In genomic region chr2:71604709-71605085, GRCh38 we compare ENCODE assay signal across 16 cellular contexts.
A peak's percentile ranks its signal among the peaks of the same experiment; 100 is the strongest.
DNase-seq lines count a peak whose midpoint lies in the region; TF ChIP-seq lines count a peak whose summit lies in the region.
"Had no signal": no experiment of that assay in that cellular context is flagged by ENCODE, and none has a peak within 500 bp of the region (broad histone marks: within the 10 kb centered on the region; RNA-seq: fewer than 3 reads in every experiment).

No MANE protein-coding gene starts in this region.

- peak overlapping the region; percentile 69 for H3K56ac ChIP-seq in mesendoderm (ENCODE audit: low read length)

- H3K27me3 ChIP-seq in dorsolateral prefrontal cortex (no peaks in the 10 kb centered on the region), mesendoderm (ENCODE audit: insufficient read depth, low read length, poor library complexity) (no peaks in the 10 kb centered on the region), tibial artery (no peaks in the 10 kb centered on the region)
- H3K27me3 ChIP-seq: body of pancreas had no signal

- peak; percentile 36 for DNase-seq in activated effector memory CD4-positive, alpha-beta T cell treated with anti-CD3 and anti-CD28 coated beads, Interleukin-2, amount 50 U/mL, for 16 hours
- no peak for DNase-seq in activated effector memory CD4-positive, alpha-beta T cell treated with Interleukin-2 at 50 U/mL for 16 hours
- DNase-seq in dorsolateral prefrontal cortex (peak in 7 of 10 donors; percentile 1 to 33 (median 17)), mesendoderm (no peak), tibial artery (peak; percentile 5 to 39), NCI-H526 (lab: John Stamatoyannopoulos, UW) (no peak), HuH-7 (ENCODE audit: low spot score) (no peak)
- no peak for DNase-seq in activated naive CD4-positive, alpha-beta T cell treated with Interleukin-2 at 50 U/mL for 16 hours
- DNase-seq: CD4-positive, alpha-beta memory T cell; GM23248; mammary epithelial cell; NCI-H1694; NCI-H446 treated with DMSO at 0.1 percent for 48 hours; nucleus accumbens; stimulated activated CD4-positive, alpha-beta T cell treated with anti-CD3 and anti-CD28 coated beads, Interleukin-4, amount 100 ng/mL, for 24 hours had no signal

- intact Hi-C loops in dorsolateral prefrontal cortex (cut with DNase I) = loop anchor here (5.0 to 10.0 kb wide), 3 partner anchors 193 to 1140 kb away; partner anchors contain the start of gene CYP26B1 (in 1 of the 2)
- intact Hi-C loops in tibial artery (cut with DNase I; ENCODE audit: low total_unique reads) = loop anchor here (5.0 kb wide), 1 partner anchor 198 kb away; no protein-coding TSS in a partner anchor

- no peak overlapping the region for H4K5ac ChIP-seq in mesendoderm (ENCODE audit: low read length)

- no peak overlapping the region for H4K8ac ChIP-seq in mesendoderm (ENCODE audit: low read depth, low read length)

- H3K23ac ChIP-seq in mesendoderm (ENCODE audit: low read length) = no peak overlapping the region

- no peak overlapping the region for H2AK5ac ChIP-seq in mesendoderm (ENCODE audit: low read length)

- no peak overlapping the region for H2BK5ac ChIP-seq in mesendoderm (ENCODE audit: low read length)

- no peaks in the 10 kb centered on the region for H3K79me1 ChIP-seq in mesendoderm (ENCODE audit: low read length)

- H3K9ac ChIP-seq in mesendoderm (ENCODE audit: low read length) = no peak overlapping the region
- H3K9ac ChIP-seq: GM23248 had no signal

- H2BK15ac ChIP-seq in mesendoderm (replicated peaks; ENCODE audit: low read depth) = no peak overlapping the region

- H3K4me1 ChIP-seq in mesendoderm (ENCODE audit: control insufficient read depth, low read depth, low read length) (peaks cover 5% of the 10 kb centered on the region), tibial artery (peaks cover 0 to 7% (median 0%) of the 10 kb centered on the region in 4 donors)
- H3K4me1 ChIP-seq: body of pancreas had no signal

- WGBS in mesendoderm (ENCODE audit: extremely low coverage, insufficient coverage, low lambda C conversion rate) = no CpG with 5 or more reads among the region's 4 CpGs

- H3K4ac ChIP-seq in mesendoderm (ENCODE audit: low read depth, low read length) = no peak overlapping the region

- TF ChIP-seq CTCF in dorsolateral prefrontal cortex (IDR thresholded peaks at IDR 0.05 in 54 of 56, conservative IDR thresholded peaks at IDR 0.05 in 2 of 56; ENCODE audit: low read depth in 1 of 56, partially characterized antibody in 56 of 56) = no peak
- no peak for TF ChIP-seq CTCF in tibial artery (IDR thresholded peaks at IDR 0.05)

- H3K18ac ChIP-seq in mesendoderm (ENCODE audit: low read length) = no peak overlapping the region

- no peaks in the 10 kb centered on the region for H3K9me3 ChIP-seq in tibial artery
- H3K9me3 ChIP-seq: body of pancreas had no signal

- no peak overlapping the region for H3K4me2 ChIP-seq in mesendoderm (ENCODE audit: low read length)

- no peaks in the 10 kb centered on the region for H3K79me2 ChIP-seq in mesendoderm (ENCODE audit: control insufficient read depth, insufficient read depth, low read length)

- H3K27ac ChIP-seq in dorsolateral prefrontal cortex (peak overlapping the region in 37 of 59 donors; percentile 9 to 96 (median 43)), mesendoderm (ENCODE audit: low read depth, low read length) (no peak overlapping the region), tibial artery (no peak overlapping the region)
- H3K27ac ChIP-seq: body of pancreas, GM23248 had no signal

- H3K4me3 ChIP-seq in dorsolateral prefrontal cortex (no peak overlapping the region), mesendoderm (ENCODE audit: low read length) (no peak overlapping the region), tibial artery (no peak overlapping the region)
- H3K4me3 ChIP-seq: body of pancreas, GM23248 had no signal

- no peak overlapping the region for H2BK120ac ChIP-seq in mesendoderm (ENCODE audit: low read depth, low read length)

- H3K36me3 ChIP-seq in mesendoderm (ENCODE audit: control insufficient read depth, insufficient read depth, low read length) (no peaks in the 10 kb centered on the region), tibial artery (no peaks in the 10 kb centered on the region)

Comparison
In these comparisons a context has a peak if more than half of its experiments do, and no peak if none do; other contexts are left out.
1. DNase-seq: peak in activated effector memory CD4-positive, alpha-beta T cell treated with anti-CD3 and anti-CD28 coated beads, Interleukin-2, amount 50 U/mL, for 16 hours (single experiment), dorsolateral prefrontal cortex (7 of 10) and tibial artery (2 of 2); none in activated effector memory CD4-positive, alpha-beta T cell treated with Interleukin-2 at 50 U/mL for 16 hours (single experiment), mesendoderm (single experiment), NCI-H526 (0 of 2), activated naive CD4-positive, alpha-beta T cell treated with Interleukin-2 at 50 U/mL for 16 hours (single experiment) and HuH-7 (single experiment).
2. H3K27ac ChIP-seq: peak in dorsolateral prefrontal cortex (37 of 59); none in mesendoderm (single experiment) and tibial artery (0 of 2).